9 cellular contexts compared by ENCODE assay signal in the genomic region with DNA sequence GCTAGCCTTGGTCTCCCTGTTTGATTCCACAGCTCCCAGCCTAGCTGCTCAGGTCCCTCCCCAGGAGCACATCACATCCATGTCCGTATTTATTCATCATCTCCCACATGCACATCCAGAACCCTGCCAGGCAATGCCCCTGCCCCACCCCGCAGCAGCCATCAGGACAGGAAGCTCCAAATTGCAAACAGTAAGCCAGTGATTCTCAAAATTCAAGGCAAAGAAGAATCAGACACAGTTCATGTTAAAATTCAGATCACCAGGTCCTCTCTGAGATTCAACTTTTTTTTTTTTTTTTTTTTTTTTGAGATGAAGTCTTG. TPM values are rescaled to one million over a fixed set of nuclear protein-coding genes. Genes with fewer than 3 reads are reported as not detected.
A peak's percentile ranks its signal among the peaks of the same experiment; 100 is the strongest.
DNase-seq lines count a peak whose midpoint lies in the region; ATAC-seq, FAIRE-seq and TF ChIP-seq lines count a peak whose summit lies in the region.
"Had no signal": no experiment of that assay in that cellular context is flagged by ENCODE, and none has a peak within 500 bp of the region (broad histone marks: within the 10 kb centered on the region; RNA-seq: fewer than 3 reads in every experiment).

No MANE protein-coding gene starts in this region.

- CTCF ChIA-PET in activated CD8-positive, alpha-beta memory T cell treated with anti-CD3 and anti-CD28 coated beads, Interleukin-2, amount 10 ng/mL, durations not matched to agents 7 days and 5 days (lab: Charles Lee), result interaction anchor here (0.7 to 19.6 kb wide), 43 partner anchors 9 to 413 kb away, joined by 3 to 512 read pairs (median 5); partner anchors contain the start of genes EIF4EBP2, LRRC20, PPA1 and SAR1A
- CTCF ChIA-PET in HepG2 (lab: Yijun Ruan, JAX; ENCODE audit: low intra/inter-chr PET ratio, low total read pairs), result interaction anchor here (0.8 to 2.5 kb wide), 5 partner anchors 33 to 143 kb away, joined by 3 to 35 read pairs (median 8); no protein-coding TSS in a partner anchor

- H3K4me1 ChIP-seq in HepG2 (ENCODE audit: insufficient read depth, low read length), result peaks cover 42% of the 10 kb centered on the region
- peaks cover 0 to 9% of the 10 kb centered on the region in 2 donors for H3K4me1 ChIP-seq in uterus

- H3K9me3 ChIP-seq in SU-DHL-6 (ENCODE audit: insufficient read depth, low read length) (no peaks in the 10 kb centered on the region), HepG2 (ENCODE audit: low read length) (no peaks in the 10 kb centered on the region), uterus (no peaks in the 10 kb centered on the region), WERI-Rb-1 (ENCODE audit: severe bottlenecking) (no peaks in the 10 kb centered on the region)

- H2AFZ ChIP-seq in SU-DHL-6 (ENCODE audit: low read depth, low read length, severe bottlenecking) (no peak overlapping the region), HepG2 (ENCODE audit: low read length) (no peak overlapping the region)

- no TSS peak for BruUV-seq in HepG2 (replicated peaks; lab: Mats Ljungman, UMichigan)

- no peak overlapping the region for H3K9ac ChIP-seq in SU-DHL-6 (ENCODE audit: low read length)
- H3K9ac ChIP-seq in HepG2 (ENCODE audit: insufficient read depth, low read depth, low read length), result no peak overlapping the region

- H4K20me1 ChIP-seq in SU-DHL-6 (ENCODE audit: low read depth, low read length) (no peaks in the 10 kb centered on the region), HepG2 (ENCODE audit: insufficient read depth, low read length) (no peaks in the 10 kb centered on the region)

- DNase-seq in activated CD8-positive, alpha-beta memory T cell treated with anti-CD3 and anti-CD28 coated beads, Interleukin-2, amount 10 ng/mL, durations not matched to agents 7 days and 5 days, result no peak
- no peak for DNase-seq in activated CD8-positive, alpha-beta memory T cell treated with anti-CD3 and anti-CD28 coated beads, Interleukin-2, amount 50 U/mL, for 4 hours
- DNase-seq in HepG2 (ENCODE audit: low spot score) (no peak), uterus (no peak), WERI-Rb-1 (no peak), GM10266 (ENCODE audit: extremely low spot score) (no peak)

- intact Hi-C loops in HepG2 (cut with micrococcal nuclease; ENCODE audit: unreplicated experiment) (loop anchor here (1.0 to 5.0 kb wide), 5 partner anchors 41 to 218 kb away; partner anchors contain the start of genes NPFFR1 and TYSND1), uterus (cut with DNase I; ENCODE audit: low total_unique reads) (loop anchor here (2.0 kb wide), 1 partner anchor 142 kb away; no protein-coding TSS in a partner anchor)

- H3K27me3 ChIP-seq in SU-DHL-6 (ENCODE audit: low read length) (no peaks in the 10 kb centered on the region), HepG2 (ENCODE audit: control insufficient read depth in 1 of 2, insufficient read depth in 2 of 2, low read length in 2 of 2) (no peaks in the 10 kb centered on the region), uterus (no peaks in the 10 kb centered on the region), WERI-Rb-1 (ENCODE audit: insufficient read depth, low read depth, severe bottlenecking) (no peaks in the 10 kb centered on the region)

- TF ChIP-seq POLR2A in HepG2 (IDR thresholded peaks at IDR 0.05; ENCODE audit: insufficient read depth in 1 of 2, low read depth in 2 of 2, low read length in 2 of 2) (no peak), uterus (IDR thresholded peaks at IDR 0.05) (no peak)

- peak overlapping the region; percentile 12 for H3K4me3 Mint-ChIP-seq in activated CD8-positive, alpha-beta memory T cell treated with anti-CD3 and anti-CD28 coated beads, Interleukin-2, amount 10 ng/mL, durations not matched to agents 7 days and 5 days

- H3K4me3 ChIP-seq in SU-DHL-6 (ENCODE audit: insufficient read depth, low read length, poor library complexity, severe bottlenecking) (no peak overlapping the region), HepG2 (replicated peaks in 1 of 3; ENCODE audit: insufficient read depth in 1 of 3, low read depth in 2 of 3, low read length in 3 of 3) (no peak overlapping the region), uterus (no peak overlapping the region), WERI-Rb-1 (ENCODE audit: low read depth, low read length) (no peak overlapping the region)

- peak overlapping the region; percentile 21 for H3K27ac Mint-ChIP-seq in activated CD8-positive, alpha-beta memory T cell treated with anti-CD3 and anti-CD28 coated beads, Interleukin-2, amount 10 ng/mL, durations not matched to agents 7 days and 5 days

- H3K27me3 Mint-ChIP-seq in activated CD8-positive, alpha-beta memory T cell treated with anti-CD3 and anti-CD28 coated beads, Interleukin-2, amount 10 ng/mL, durations not matched to agents 7 days and 5 days, result no peaks in the 10 kb centered on the region

- no peaks in the 10 kb centered on the region for H3K9me3 Mint-ChIP-seq in activated CD8-positive, alpha-beta memory T cell treated with anti-CD3 and anti-CD28 coated beads, Interleukin-2, amount 10 ng/mL, durations not matched to agents 7 days and 5 days (ENCODE audit: low read depth)

- peaks cover 4% of the 10 kb centered on the region; the same call in 1 of the 2 replicates for H3K79me2 ChIP-seq in SU-DHL-6 (ENCODE audit: insufficient read depth, low read length)
- no peaks in the 10 kb centered on the region for H3K79me2 ChIP-seq in HepG2 (ENCODE audit: insufficient read depth, low read length)

- H3K36me3 ChIP-seq in SU-DHL-6 (ENCODE audit: low read length) (no peaks in the 10 kb centered on the region), HepG2 (replicated peaks in 1 of 2; ENCODE audit: control insufficient read depth in 1 of 2, insufficient read depth in 2 of 2, low read length in 2 of 2) (no peaks in the 10 kb centered on the region), uterus (no peaks in the 10 kb centered on the region), WERI-Rb-1 (no peaks in the 10 kb centered on the region)

- POLR2A ChIA-PET in HepG2 (lab: Yijun Ruan, JAX), result interaction anchor here (0.9 to 3.0 kb wide), 13 partner anchors 10 to 219 kb away, joined by 3 to 32 read pairs (median 5); partner anchors contain the start of genes EIF4EBP2, SAR1A and TYSND1

- no peak overlapping the region for H3K27ac ChIP-seq in SU-DHL-6 (ENCODE audit: low read depth, low read length)
- H3K27ac ChIP-seq in HepG2 (ENCODE audit: extremely low read length, insufficient read depth, low read length), result no peak overlapping the region
- peak overlapping the region; percentile 48 to 88 for H3K27ac ChIP-seq in uterus
- no peak overlapping the region for H3K27ac ChIP-seq in WERI-Rb-1

- H3K4me2 ChIP-seq in SU-DHL-6 (ENCODE audit: low read depth, low read length, poor library complexity, severe bottlenecking), result no peak overlapping the region
- peak overlapping the region; percentile 55 for H3K4me2 ChIP-seq in HepG2 (ENCODE audit: low read depth, low read length)

- TF ChIP-seq CTCF in SU-DHL-6 (IDR thresholded peaks at IDR 0.05; ENCODE audit: insufficient read depth, low read length, poor library complexity, severe bottlenecking), result peak; percentile 8
- TF ChIP-seq CTCF in HepG2 (CRISPR knock-in tag; IDR thresholded peaks at IDR 0.05), result no peak
- TF ChIP-seq CTCF in uterus (IDR thresholded peaks at IDR 0.05), result no peak
- TF ChIP-seq CTCF in WERI-Rb-1 (IDR thresholded peaks at IDR 0.05; ENCODE audit: low read depth, low read length), result no peak
- TF ChIP-seq CTCF in GM10266 (IDR thresholded peaks at IDR 0.05; ENCODE audit: control insufficient read depth, insufficient read depth, low read depth, missing control alignments), result no peak

- 39% methylated on average over 2 of the region's 2 CpGs for WGBS in HepG2 (ENCODE audit: low lambda C conversion rate)

- H3K9me2 ChIP-seq in SU-DHL-6 (replicated peaks; ENCODE audit: insufficient read depth, low read length), result no peaks in the 10 kb centered on the region

- H3K36me3 Mint-ChIP-seq in activated CD8-positive, alpha-beta memory T cell treated with anti-CD3 and anti-CD28 coated beads, Interleukin-2, amount 10 ng/mL, durations not matched to agents 7 days and 5 days, result peaks cover 2% of the 10 kb centered on the region

- ATAC-seq in activated CD8-positive, alpha-beta memory T cell treated with anti-CD3 and anti-CD28 coated beads, Interleukin-2, amount 10 ng/mL, durations not matched to agents 7 days and 5 days, result no peak
- no peak for ATAC-seq in HepG2
- ATAC-seq in HG03039 (IDR thresholded peaks at IDR 0.05; ENCODE audit: unreplicated experiment), result no peak

- no peak for TF ChIP-seq RAD21 in HepG2 (CRISPR knock-in tag; IDR thresholded peaks at IDR 0.05)

- peaks cover 29% of the 10 kb centered on the region for H3K4me1 Mint-ChIP-seq in activated CD8-positive, alpha-beta memory T cell treated with anti-CD3 and anti-CD28 coated beads, Interleukin-2, amount 10 ng/mL, durations not matched to agents 7 days and 5 days

- in situ Hi-C loops in HepG2 (cut with HindIII; ENCODE audit: extremely low pct_ligation_motif_present, low pct_unique_long_range_greater_than_20kb), result loop anchor here (5.0 kb wide), 1 partner anchor 142 kb away; no protein-coding TSS in a partner anchor

- TF ChIP-seq EP300 in HepG2 (IDR thresholded peaks at IDR 0.05; ENCODE audit: low read depth in 2 of 2, low read length in 2 of 2), result no peak
- no peak for TF ChIP-seq EP300 in HepG2 (CRISPR knock-in tag; IDR thresholded peaks at IDR 0.05; ENCODE audit: borderline replicate concordance)

- FAIRE-seq in HepG2 (lab: Jason Lieb, UNC), result no peak
- FAIRE-seq: colon had no signal

- no peaks in the 10 kb centered on the region; the same call in 1 of the 2 replicates for H3F3A ChIP-seq in SU-DHL-6 (ENCODE audit: insufficient read depth)

RNA-seq across cellular contexts. Expression of gene LRRC20, which starts 17.7 kb away (rescaled TPM):
- total RNA-seq in activated CD8-positive, alpha-beta memory T cell treated with anti-CD3 and anti-CD28 coated beads, Interleukin-2, amount 10 ng/mL, durations not matched to agents 7 days and 5 days, result 10 to 100 TPM; 14.9 to 18.2 TPM
- 37.5 and 38.6 TPM in 2 replicates for total RNA-seq in HepG2 (2016; rRNA removed; fragmentation: Illumina TruSeq; extraction: Trizol)
- 7.5 and 7.6 TPM in 2 replicates for total RNA-seq in HepG2 (2016; cell fraction: cytosol; rRNA removed; fragmentation: Illumina TruSeq; extraction: Trizol; ENCODE audit: low read depth)
- 31.9 and 38.9 TPM in 2 replicates for total RNA-seq in HepG2 (2016; cell fraction: insoluble cytoplasmic fraction; rRNA removed; fragmentation: Illumina TruSeq; extraction: Trizol)
- total RNA-seq in HepG2 (2016; cell fraction: membrane; rRNA removed; fragmentation: Illumina TruSeq; extraction: Trizol), result 28.7 and 30.2 TPM in 2 replicates
- 21.0 and 21.2 TPM in 2 replicates for total RNA-seq in HepG2 (2016; cell fraction: nucleus; rRNA removed; fragmentation: Illumina TruSeq; extraction: Trizol)
- polyA plus RNA-seq in HepG2 (2011; rRNA removed), result 31.1 and 37.0 TPM in 2 replicates
- polyA plus RNA-seq in HepG2 (2011; cell fraction: cytosol; rRNA removed), result 40.7 and 41.5 TPM in 2 replicates
- 39.1 and 48.3 TPM in 2 replicates for polyA plus RNA-seq in HepG2 (2011; cell fraction: nucleus; rRNA removed)
- polyA plus RNA-seq in HepG2 (2012), result 20.8 and 26.7 TPM in 2 replicates
- polyA plus RNA-seq in HepG2 (2016; cell fraction: cytosol; fragmentation: Illumina TruSeq; extraction: Trizol; ENCODE audit: low read depth), result 6.9 and 8.4 TPM in 2 replicates
- 39.8 and 43.5 TPM in 2 replicates for polyA plus RNA-seq in HepG2 (2016; cell fraction: insoluble cytoplasmic fraction; fragmentation: Illumina TruSeq; extraction: Trizol; ENCODE audit: low read depth)
- 24.8 and 26.5 TPM in 2 replicates for polyA plus RNA-seq in HepG2 (2016; cell fraction: membrane; fragmentation: Illumina TruSeq; extraction: Trizol; ENCODE audit: low read depth)
- 43.4 and 44.0 TPM in 2 replicates for polyA plus RNA-seq in HepG2 (2016; cell fraction: nucleus; fragmentation: Illumina TruSeq; extraction: Trizol; ENCODE audit: insufficient read depth, low read depth)
- polyA minus RNA-seq in HepG2 (2011; rRNA and poly(A)+ RNA removed; ENCODE audit: low replicate concordance), result 8.9 and 35.0 TPM in 2 replicates
- polyA minus RNA-seq in HepG2 (2011; cell fraction: cytosol; rRNA and poly(A)+ RNA removed), result 14.2 and 15.2 TPM in 2 replicates
- polyA minus RNA-seq in HepG2 (2011; cell fraction: nucleus; rRNA and poly(A)+ RNA removed), result 8.6 and 11.4 TPM in 2 replicates
- 10 to 100 TPM in 1 of 4 donors, 1 to 10 TPM in 2, under 1 TPM in 1; 0.29 to 12.1 (median 3.8) TPM for total RNA-seq in uterus

RNA-seq across cellular contexts. Expression of gene EIF4EBP2, which starts 39.2 kb away (rescaled TPM):
- total RNA-seq in activated CD8-positive, alpha-beta memory T cell treated with anti-CD3 and anti-CD28 coated beads, Interleukin-2, amount 10 ng/mL, durations not matched to agents 7 days and 5 days, result 10 to 100 TPM; 37.8 to 51.7 TPM
- 22.0 and 38.0 TPM in 2 replicates for total RNA-seq in HepG2 (2016; rRNA removed; fragmentation: Illumina TruSeq; extraction: Trizol)
- total RNA-seq in HepG2 (2016; cell fraction: cytosol; rRNA removed; fragmentation: Illumina TruSeq; extraction: Trizol; ENCODE audit: low read depth), result 17.2 and 19.6 TPM in 2 replicates
- total RNA-seq in HepG2 (2016; cell fraction: insoluble cytoplasmic fraction; rRNA removed; fragmentation: Illumina TruSeq; extraction: Trizol), result 21.9 and 34.6 TPM in 2 replicates
- total RNA-seq in HepG2 (2016; cell fraction: membrane; rRNA removed; fragmentation: Illumina TruSeq; extraction: Trizol), result 61.0 and 70.2 TPM in 2 replicates
- total RNA-seq in HepG2 (2016; cell fraction: nucleus; rRNA removed; fragmentation: Illumina TruSeq; extraction: Trizol), result 16.9 and 19.6 TPM in 2 replicates
- 15.2 and 16.9 TPM in 2 replicates for polyA plus RNA-seq in HepG2 (2011; rRNA removed)
- polyA plus RNA-seq in HepG2 (2011; cell fraction: cytosol; rRNA removed), result 11.8 and 19.5 TPM in 2 replicates
- 6.5 and 9.6 TPM in 2 replicates for polyA plus RNA-seq in HepG2 (2011; cell fraction: nucleus; rRNA removed)
- polyA plus RNA-seq in HepG2 (2012), result 30.8 and 39.1 TPM in 2 replicates
- 64.7 and 66.1 TPM in 2 replicates for polyA plus RNA-seq in HepG2 (2016; cell fraction: cytosol; fragmentation: Illumina TruSeq; extraction: Trizol; ENCODE audit: low read depth)
- 46.1 and 53.1 TPM in 2 replicates for polyA plus RNA-seq in HepG2 (2016; cell fraction: insoluble cytoplasmic fraction; fragmentation: Illumina TruSeq; extraction: Trizol; ENCODE audit: low read depth)
- 111 and 131 TPM in 2 replicates for polyA plus RNA-seq in HepG2 (2016; cell fraction: membrane; fragmentation: Illumina TruSeq; extraction: Trizol; ENCODE audit: low read depth)
- 25.2 TPM in 2 replicates for polyA plus RNA-seq in HepG2 (2016; cell fraction: nucleus; fragmentation: Illumina TruSeq; extraction: Trizol; ENCODE audit: insufficient read depth, low read depth)
- 19.1 and 27.4 TPM in 2 replicates for polyA minus RNA-seq in HepG2 (2011; rRNA and poly(A)+ RNA removed; ENCODE audit: low replicate concordance)
- 18.4 and 23.2 TPM in 2 replicates for polyA minus RNA-seq in HepG2 (2011; cell fraction: cytosol; rRNA and poly(A)+ RNA removed)
- 15.6 and 18.5 TPM in 2 replicates for polyA minus RNA-seq in HepG2 (2011; cell fraction: nucleus; rRNA and poly(A)+ RNA removed)
- 10 to 100 TPM; 26.9 to 70.3 (median 46.3) TPM for total RNA-seq in uterus

Comparison
In these comparisons a context has a peak if more than half of its experiments do, and no peak if none do; other contexts are left out.
1. H3K27ac ChIP-seq: peak in uterus (2 of 2); none in SU-DHL-6 (single experiment), HepG2 (single experiment) and WERI-Rb-1 (single experiment).